ENCODE assay signal across 20 cellular contexts in the genomic region with DNA sequence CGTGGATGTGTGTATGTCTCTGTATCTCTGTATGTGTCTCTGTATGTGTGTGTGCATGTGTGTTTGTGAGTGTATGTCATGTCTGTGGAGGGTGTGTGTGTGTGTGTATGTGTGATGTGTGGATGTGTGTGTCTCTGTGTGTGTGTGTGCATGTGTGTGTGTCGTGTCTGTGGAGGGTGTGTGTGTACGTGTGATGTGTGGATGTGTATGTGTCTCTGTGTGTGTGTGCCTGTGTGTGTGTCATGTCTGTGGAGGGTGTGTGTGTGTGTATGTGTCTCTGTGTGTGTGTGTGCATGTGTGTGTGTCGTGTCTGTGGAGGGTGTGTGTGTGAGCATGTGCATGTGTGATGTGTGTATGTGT. TPM values are rescaled to one million over a fixed set of nuclear protein-coding genes. Genes with fewer than 3 reads are reported as not detected.
"Had no signal": no experiment of that assay in that cellular context is flagged by ENCODE, and none has a peak within 500 bp of the region (broad histone marks: within the 10 kb centered on the region; RNA-seq: fewer than 3 reads in every experiment).

No MANE protein-coding gene starts in this region.

- H3K9ac ChIP-seq: parathyroid adenoma had no signal

- DNase-seq: colonic mucosa; dermis blood vessel endothelial cell; erythroblast; foreskin keratinocyte; immature natural killer cell; mesenchymal stem cell; naive B cell; stimulated activated naive CD8-positive, alpha-beta T cell treated with anti-CD3 and anti-CD28 coated beads, Interleukin-15, Interleukin-2, amounts not matched to agents 100 U/mL and 50 U/mL, for 24 hours; thyroid gland had no signal

- H3K4me1 ChIP-seq: colonic mucosa, foreskin keratinocyte, left lung, parathyroid adenoma, prostate gland, suprapubic skin, upper lobe of left lung, vagina had no signal

- H3K27ac ChIP-seq: colonic mucosa, foreskin keratinocyte, left lung, parathyroid adenoma, prostate gland, suprapubic skin, thyroid gland, upper lobe of left lung, vagina had no signal

- H3K9me3 ChIP-seq: colonic mucosa, prostate gland, thyroid gland had no signal

- H3K4me3 ChIP-seq: colonic mucosa, left lung, lung, prostate gland, suprapubic skin, thyroid gland, upper lobe of left lung, vagina had no signal

- H3K27me3 ChIP-seq: colonic mucosa, thyroid gland, upper lobe of left lung, vagina had no signal

- H3K4me1 Mint-ChIP-seq: immature natural killer cell, naive B cell had no signal

- H3K4me3 Mint-ChIP-seq: immature natural killer cell, naive B cell, nephron had no signal

- H3K79me2 ChIP-seq: parathyroid adenoma had no signal

- ATAC-seq: foreskin keratinocyte; left lung; sciatic nerve; stimulated activated naive CD8-positive, alpha-beta T cell treated with anti-CD3 and anti-CD28 coated beads, Interleukin-15, Interleukin-2, amounts not matched to agents 100 U/mL and 50 U/mL, for 24 hours had no signal

- H2AFZ ChIP-seq: parathyroid adenoma had no signal

- FAIRE-seq: endothelial cell of umbilical vein, keratinocyte had no signal

- H3K27ac Mint-ChIP-seq: immature natural killer cell, naive B cell, nephron had no signal

- H3K36me3 ChIP-seq: colonic mucosa, left lung, prostate gland, suprapubic skin, thyroid gland, upper lobe of left lung, vagina had no signal

RNA-seq across cellular contexts. Expression of a gene that starts 51.6 kb away (rescaled TPM):
- polyA plus RNA-seq: immature natural killer cell had no signal
